ENCODE assay signal across 20 cellular contexts in the genomic region with DNA sequence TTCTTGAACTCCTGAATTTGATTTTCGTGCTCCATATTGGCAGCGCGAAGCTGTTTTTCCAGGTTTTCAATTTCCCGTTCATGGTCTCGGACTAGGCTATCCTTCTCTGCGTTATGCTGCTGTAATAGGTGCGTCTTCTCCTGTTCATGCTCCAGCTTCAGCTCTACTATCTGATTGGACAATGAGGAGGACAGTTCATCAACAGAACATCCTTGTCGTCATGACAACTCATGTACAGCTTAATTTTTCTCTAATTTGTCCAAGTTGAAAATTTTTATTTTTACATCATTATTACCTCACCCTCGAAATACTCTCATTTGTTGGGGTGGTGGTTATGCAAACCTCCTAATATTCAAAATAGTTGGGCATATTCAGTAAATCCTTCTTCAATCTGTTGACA.
"Had no signal": no experiment of that assay in that cellular context is flagged by ENCODE, and none has a peak within 500 bp of the region (broad histone marks: within the 10 kb centered on the region; RNA-seq: fewer than 3 reads in every experiment).

No MANE protein-coding gene starts in this region.

- H3K27ac ChIP-seq: gastrocnemius medialis, spleen, thoracic aorta, upper lobe of left lung had no signal

- H3K4me3 ChIP-seq: gastrocnemius medialis, spleen, thoracic aorta, upper lobe of left lung had no signal

- ATAC-seq: activated CD8-positive, alpha-beta memory T cell treated with anti-CD3 and anti-CD28 coated beads, Interleukin-2, amount 10 ng/mL, durations not matched to agents 7 days and 5 days; esophagus mucosa; left lobe of liver; stimulated activated memory B cell treated with anti-CD40 and anti-IgM and Interleukin-4, amounts not matched to agents 10 μg/mL and 1 μg/mL and 100 μg/mL, for 72 hours had no signal

- DNase-seq: activated CD4-positive, alpha-beta memory T cell treated with anti-CD3 and anti-CD28 coated beads for 36 hours; activated CD8-positive, alpha-beta memory T cell treated with anti-CD3 and anti-CD28 coated beads, Interleukin-2, amount 10 ng/mL, durations not matched to agents 7 days and 5 days; activated naive CD4-positive, alpha-beta T cell treated with anti-CD3 and anti-CD28 coated beads, Interleukin-2, amount 10 ng/mL, durations not matched to agents 7 days and 5 days; activated T-cell treated with anti-CD3 and anti-CD28 coated beads, Interleukin-2, amount 50 U/mL, for 1 hour; aorta; cortex of kidney; effector CD4-positive, alpha-beta T cell; head of caudate nucleus; kidney; nephron progenitor cell; occipital lobe; posterior cingulate gyrus; spleen; stimulated activated CD4-positive, alpha-beta T cell treated with anti-CD3 and anti-CD28 coated beads, Interleukin-4, amount 100 ng/mL, for 4 hours; upper lobe of left lung had no signal

- H3K27me3 ChIP-seq: gastrocnemius medialis, spleen, upper lobe of left lung had no signal

- FAIRE-seq: kidney had no signal
